Comparison of ENCODE assay signal across 8 cellular contexts in the genomic region with DNA sequence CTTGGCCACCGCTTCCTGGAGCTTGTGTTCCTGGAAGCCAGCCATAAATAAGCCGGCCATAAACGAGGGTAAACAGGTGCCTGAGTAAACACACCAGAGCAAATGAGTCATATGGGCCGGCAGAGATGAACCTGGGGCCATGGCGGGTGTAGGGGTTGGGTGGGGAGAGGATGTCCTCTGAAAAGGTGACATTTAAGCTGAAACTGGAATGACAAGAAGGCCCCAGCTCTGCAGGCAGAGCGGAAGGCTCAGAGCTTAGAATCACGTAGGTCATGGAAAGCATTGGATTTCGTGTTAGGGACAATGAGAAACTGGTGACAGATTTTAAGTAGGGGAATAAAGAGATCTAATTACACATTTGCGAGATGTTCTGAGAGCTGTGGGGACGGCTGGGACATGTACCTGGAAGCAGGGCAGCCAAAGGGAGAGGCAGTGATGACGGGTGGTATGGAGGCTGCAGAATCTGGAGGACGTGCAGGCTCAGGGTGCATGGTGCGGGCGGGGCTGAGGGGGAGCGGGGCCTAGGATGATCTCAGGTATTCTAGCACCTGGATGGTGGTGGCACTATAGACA. TPM values are rescaled to one million over a fixed set of nuclear protein-coding genes. Genes with fewer than 3 reads are reported as not detected.
A peak's percentile ranks its signal among the peaks of the same experiment; 100 is the strongest.
DNase-seq lines count a peak whose midpoint lies in the region; ATAC-seq and TF ChIP-seq lines count a peak whose summit lies in the region.

No MANE protein-coding gene starts in this region.

- peak overlapping the region in 1 of 2 donors; percentile 18 for H3K27ac Mint-ChIP-seq in natural killer cell treated with Interleukin-12 subunit alpha and Interleukin-12 subunit beta and Interleukin-15 and Interleukin-18, amount 100 ng/mL, for 72 hours
- peak overlapping the region in 1 of 2 donors; percentile 35 for H3K27ac Mint-ChIP-seq in natural killer cell

- ATAC-seq in natural killer cell treated with Interleukin-12 subunit alpha and Interleukin-12 subunit beta and Interleukin-15 and Interleukin-18, amount 100 ng/mL, for 72 hours, result no peak
- no peak for ATAC-seq in natural killer cell
- ATAC-seq in left lobe of liver, result peak; percentile 58
- no peak for ATAC-seq in GM18907 (IDR thresholded peaks at IDR 0.05; ENCODE audit: unreplicated experiment)
- ATAC-seq in GM21381 (IDR thresholded peaks at IDR 0.05; ENCODE audit: unreplicated experiment), result no peak

- H3K9me3 Mint-ChIP-seq in natural killer cell treated with Interleukin-12 subunit alpha and Interleukin-12 subunit beta and Interleukin-15 and Interleukin-18, amount 100 ng/mL, for 72 hours, result no peaks in the 10 kb centered on the region
- H3K9me3 Mint-ChIP-seq in natural killer cell, result no peaks in the 10 kb centered on the region

- H3K36me3 Mint-ChIP-seq in natural killer cell treated with Interleukin-12 subunit alpha and Interleukin-12 subunit beta and Interleukin-15 and Interleukin-18, amount 100 ng/mL, for 72 hours, result no peaks in the 10 kb centered on the region
- no peaks in the 10 kb centered on the region for H3K36me3 Mint-ChIP-seq in natural killer cell

- DNase-seq in natural killer cell treated with Interleukin-12 subunit alpha and Interleukin-12 subunit beta and Interleukin-15 and Interleukin-18, amount 100 ng/mL, for 72 hours (ENCODE audit: low spot score), result peak; percentile 56
- DNase-seq in natural killer cell (no peak), SHP77 treated with DMSO at 0.1 percent for 48 hours (lab: John Stamatoyannopoulos, UW) (peak; percentile 68), left lobe of liver (ENCODE audit: low spot score) (peak; percentile 26), hepatic stellate cell (ENCODE audit: low spot score) (no peak), NCI-H1694 (lab: John Stamatoyannopoulos, UW) (no peak)

- intact Hi-C loops in natural killer cell (cut with micrococcal nuclease), result no loop called here

- TF ChIP-seq CTCF in natural killer cell (IDR thresholded peaks at IDR 0.05), result no peak

- H3K4me3 Mint-ChIP-seq in natural killer cell treated with Interleukin-12 subunit alpha and Interleukin-12 subunit beta and Interleukin-15 and Interleukin-18, amount 100 ng/mL, for 72 hours, result no peak overlapping the region
- H3K4me3 Mint-ChIP-seq in natural killer cell, result no peak overlapping the region

- H3K27me3 Mint-ChIP-seq in natural killer cell treated with Interleukin-12 subunit alpha and Interleukin-12 subunit beta and Interleukin-15 and Interleukin-18, amount 100 ng/mL, for 72 hours, result no peaks in the 10 kb centered on the region
- no peaks in the 10 kb centered on the region for H3K27me3 Mint-ChIP-seq in natural killer cell (ENCODE audit: low read depth in 2 of 2)

- H3K4me1 Mint-ChIP-seq in natural killer cell treated with Interleukin-12 subunit alpha and Interleukin-12 subunit beta and Interleukin-15 and Interleukin-18, amount 100 ng/mL, for 72 hours (ENCODE audit: low read depth in 2 of 2), result peaks cover 0 to 4% of the 10 kb centered on the region in 2 donors
- H3K4me1 Mint-ChIP-seq in natural killer cell, result no peaks in the 10 kb centered on the region

RNA-seq across cellular contexts. Expression of a gene that starts 8.1 kb away (rescaled TPM):
- total RNA-seq in natural killer cell treated with Interleukin-12 subunit alpha and Interleukin-12 subunit beta and Interleukin-15 and Interleukin-18, amount 100 ng/mL, for 72 hours, result 10 to 100 TPM; 19.1 to 25.5 TPM
- 10 to 100 TPM; 29.9 to 47.8 (median 34.9) TPM for total RNA-seq in natural killer cell
- total RNA-seq in left lobe of liver, result 4.6 TPM

RNA-seq across cellular contexts. Expression of a gene that starts 35.0 kb away (rescaled TPM):
- total RNA-seq in natural killer cell treated with Interleukin-12 subunit alpha and Interleukin-12 subunit beta and Interleukin-15 and Interleukin-18, amount 100 ng/mL, for 72 hours, result 10 to 100 TPM; 13.4 to 18.4 TPM
- total RNA-seq in natural killer cell (10 to 100 TPM; 13.5 to 18.6 (median 15.5) TPM), left lobe of liver (2.8 TPM)

Comparison
In these comparisons a context has a peak if more than half of its experiments do, and no peak if none do; other contexts are left out.
1. DNase-seq: peak in natural killer cell treated with Interleukin-12 subunit alpha and Interleukin-12 subunit beta and Interleukin-15 and Interleukin-18, amount 100 ng/mL, for 72 hours (single experiment), SHP77 treated with DMSO at 0.1 percent for 48 hours (single experiment) and left lobe of liver (single experiment); none in natural killer cell (single experiment), hepatic stellate cell (single experiment) and NCI-H1694 (single experiment).